ENCODE assay signal across 18 cellular contexts in genomic region chr9:122001491-122002201, GRCh38.
DNase-seq lines count a peak whose midpoint lies in the region; ATAC-seq, FAIRE-seq and TF ChIP-seq lines count a peak whose summit lies in the region.
"Had no signal": no experiment of that assay in that cellular context is flagged by ENCODE, and none has a peak within 500 bp of the region (broad histone marks: within the 10 kb centered on the region; RNA-seq: fewer than 3 reads in every experiment).

No MANE protein-coding gene starts in this region.

- no peak overlapping the region for H3T11ph ChIP-seq in H9 (ENCODE audit: low read length)

- no peaks in the 10 kb centered on the region for H3K79me2 ChIP-seq in H9 (ENCODE audit: insufficient read depth, low read length)
- H3K79me2 ChIP-seq in endothelial cell of umbilical vein (ENCODE audit: control insufficient read depth, insufficient read depth, low read length): no peaks in the 10 kb centered on the region
- no peaks in the 10 kb centered on the region for H3K79me2 ChIP-seq in HepG2 (ENCODE audit: insufficient read depth, low read length)

- H3K4me3 ChIP-seq in endothelial cell of umbilical vein (replicated peaks in 1 of 3; ENCODE audit: insufficient read depth in 1 of 3, low read depth in 1 of 3, low read length in 3 of 3) (no peak overlapping the region), HepG2 (replicated peaks in 1 of 3; ENCODE audit: insufficient read depth in 1 of 3, low read depth in 2 of 3, low read length in 3 of 3) (peak overlapping the region in 2 of 3 experiments; percentile 26 to 55; a peak in 2 of 6 replicates), Caco-2 (ENCODE audit: low read depth, low read length) (no peak overlapping the region)
- H3K4me3 ChIP-seq: prostate gland had no signal

- H3K27ac Mint-ChIP-seq in H9 (0 out of 7 replicates have a peak overlapping the region, but pooled peaks of 1 of the 3 experiments have one; percentile 79), progenitor cell of endocrine pancreas (no peak overlapping the region), Caco-2 (ENCODE audit: unreplicated experiment) (no peak overlapping the region)
- H3K27ac Mint-ChIP-seq in effector memory CD8-positive, alpha-beta T cell: no peak overlapping the region
- H3K27ac Mint-ChIP-seq: B cell; stimulated activated naive B cell treated with anti-CD40 and anti-IgM and Interleukin-4, amounts not matched to agents 10 μg/mL and 1 μg/mL and 100 μg/mL, for 72 hours; T-helper 2 cell treated with Interferon-gamma antibody and Interleukin-4, amounts not matched to agents 5 μg/mL and 100 μg/mL, for 36 hours had no signal

- dilution Hi-C loops in endothelial cell of umbilical vein (cut with MboI; ENCODE audit: extremely low pct_ligation_motif_present, low sequenced_read_pairs): no loop called here

- no peak overlapping the region for H2BK15ac ChIP-seq in H9 (ENCODE audit: low read depth, low read length)

- in situ Hi-C loops in HepG2 (cut with HindIII; ENCODE audit: extremely low pct_ligation_motif_present, low pct_unique_long_range_greater_than_20kb): no loop called here

- no peaks in the 10 kb centered on the region for H3K9me3 ChIP-seq in H9 (ENCODE audit: control insufficient read depth, low read depth, low read length)
- H3K9me3 ChIP-seq in endothelial cell of umbilical vein (replicated peaks; ENCODE audit: control insufficient read depth, insufficient read depth, low read length): no peaks in the 10 kb centered on the region
- no peaks in the 10 kb centered on the region for H3K9me3 ChIP-seq in HepG2 (ENCODE audit: low read length)
- no peaks in the 10 kb centered on the region for H3K9me3 ChIP-seq in Caco-2
- H3K9me3 ChIP-seq: prostate gland had no signal

- H3K27ac ChIP-seq in 22Rv1 (peak overlapping the region; percentile 26), H9 (ENCODE audit: insufficient read length, low read depth, low read length) (peak overlapping the region; percentile 17), endothelial cell of umbilical vein (ENCODE audit: insufficient read depth, low read depth, low read length) (no peak overlapping the region), HepG2 (ENCODE audit: extremely low read length, insufficient read depth, low read length) (peak overlapping the region; percentile 67)

- no peaks in the 10 kb centered on the region for H3K9me1 ChIP-seq in endothelial cell of umbilical vein (replicated peaks; ENCODE audit: control insufficient read depth, extremely low read depth, insufficient read depth, low read length)

- no peak overlapping the region for H3K4me2 ChIP-seq in H9 (ENCODE audit: insufficient read depth, insufficient read length, low read length)
- H3K4me2 ChIP-seq in endothelial cell of umbilical vein (ENCODE audit: insufficient read depth, low read length): no peak overlapping the region
- peak overlapping the region; percentile 72 for H3K4me2 ChIP-seq in HepG2 (ENCODE audit: low read depth, low read length)

- no CpG with 5 or more reads among the region's 9 CpGs for WGBS in H9 (ENCODE audit: extremely low coverage, insufficient read length, low lambda C conversion rate)
- 10% methylated on average over 8 of the region's 9 CpGs for WGBS in HepG2 (ENCODE audit: low lambda C conversion rate)

- H3K4me1 ChIP-seq in H9 (ENCODE audit: insufficient read depth, low read length) (peaks cover 8% of the 10 kb centered on the region), endothelial cell of umbilical vein (ENCODE audit: control insufficient read depth, extremely low read depth, insufficient read depth, low read length) (peaks cover 10% of the 10 kb centered on the region), HepG2 (ENCODE audit: insufficient read depth, low read length) (peaks cover 33% of the 10 kb centered on the region), Caco-2 (no peaks in the 10 kb centered on the region)
- H3K4me1 ChIP-seq: prostate gland had no signal

- no peak for TF ChIP-seq RAD21 in HepG2 (CRISPR knock-in tag; IDR thresholded peaks at IDR 0.05)

- no peak overlapping the region for H2BK5ac ChIP-seq in H9 (ENCODE audit: insufficient read length, low read length)

- H3K4me1 Mint-ChIP-seq in H9: peaks cover 11 to 18% of the 10 kb centered on the region in 2 experiments
- peaks cover 3% of the 10 kb centered on the region for H3K4me1 Mint-ChIP-seq in progenitor cell of endocrine pancreas (ENCODE audit: low read depth)
- H3K4me1 Mint-ChIP-seq in effector memory CD8-positive, alpha-beta T cell (ENCODE audit: low read depth in 2 of 2): peaks cover 2 to 5% of the 10 kb centered on the region in 2 donors
- no peaks in the 10 kb centered on the region for H3K4me1 Mint-ChIP-seq in Caco-2 (ENCODE audit: low read depth, unreplicated experiment)
- H3K4me1 Mint-ChIP-seq: B cell had no signal

- TF ChIP-seq CTCF in 22Rv1 (IDR thresholded peaks at IDR 0.05): no peak
- TF ChIP-seq CTCF in H9 (conservative IDR thresholded peaks at IDR 0.05): no peak
- TF ChIP-seq CTCF in endothelial cell of umbilical vein (IDR thresholded peaks at IDR 0.05; ENCODE audit: extremely low read depth in 1 of 2, insufficient read depth in 1 of 2, low read depth in 1 of 2, low read length in 2 of 2): no peak
- no peak for TF ChIP-seq CTCF in HepG2 (CRISPR knock-in tag; IDR thresholded peaks at IDR 0.05)
- no peak for TF ChIP-seq CTCF in progenitor cell of endocrine pancreas (IDR thresholded peaks at IDR 0.05; ENCODE audit: unreplicated experiment)
- no peak for TF ChIP-seq CTCF in Caco-2 (IDR thresholded peaks at IDR 0.05; ENCODE audit: insufficient read depth in 1 of 2, low read depth in 1 of 2, low read length in 1 of 2, severe bottlenecking in 1 of 2, unreplicated experiment in 1 of 2)

- H3K27me3 Mint-ChIP-seq in H9 (ENCODE audit: low read depth) (peaks cover 79% of the 10 kb centered on the region), progenitor cell of endocrine pancreas (no peaks in the 10 kb centered on the region), Caco-2 (ENCODE audit: insufficient read depth, unreplicated experiment) (no peaks in the 10 kb centered on the region)
- H3K27me3 Mint-ChIP-seq in effector memory CD8-positive, alpha-beta T cell: no peaks in the 10 kb centered on the region
- H3K27me3 Mint-ChIP-seq: B cell; stimulated activated naive B cell treated with anti-CD40 and anti-IgM and Interleukin-4, amounts not matched to agents 10 μg/mL and 1 μg/mL and 100 μg/mL, for 72 hours had no signal

- no peak for DNase-seq in H9
- DNase-seq in endothelial cell of umbilical vein (ENCODE audit: low read depth, low spot score): no peak
- DNase-seq in HepG2 (ENCODE audit: low spot score): no peak
- DNase-seq in progenitor cell of endocrine pancreas (ENCODE audit: low spot score, unreplicated experiment): no peak
- no peak for DNase-seq in effector memory CD8-positive, alpha-beta T cell
- DNase-seq in Caco-2: no peak
- DNase-seq: activated CD4-positive, alpha-beta T cell treated with anti-CD3 and anti-CD28 coated beads, Interleukin-2, amount 50 U/mL, for 4 hours; activated gamma-delta T cell treated with Interleukin-2 at 50 U/mL for 16 hours; erythroblast; MV-4-11; NCI-H526; stimulated activated CD4-positive, alpha-beta T cell treated with anti-CD3 and anti-CD28 coated beads, Interleukin-4, amount 100 ng/mL, for 4 hours; stimulated activated naive B cell treated with anti-CD40 and anti-IgM and Interleukin-4, amounts not matched to agents 10 μg/mL and 1 μg/mL and 100 μg/mL, for 72 hours had no signal

- H3K18ac ChIP-seq in H9 (ENCODE audit: insufficient read length, low read depth, low read length): no peak overlapping the region

- no peak overlapping the region for H3K23ac ChIP-seq in H9 (ENCODE audit: insufficient read length, low read depth, low read length)

- POLR2A ChIA-PET in endothelial cell of umbilical vein (lab: Charles Lee) (no interaction called here), HepG2 (lab: Yijun Ruan, JAX) (interaction anchor here (0.7 kb wide), 1 partner anchor 26 kb away, joined by 3 read pairs; no protein-coding TSS in a partner anchor), Caco-2 (lab: Charles Lee) (no interaction called here)

- H3K9me3 Mint-ChIP-seq in H9: no peaks in the 10 kb centered on the region
- no peaks in the 10 kb centered on the region for H3K9me3 Mint-ChIP-seq in progenitor cell of endocrine pancreas (ENCODE audit: low read depth)
- no peaks in the 10 kb centered on the region for H3K9me3 Mint-ChIP-seq in effector memory CD8-positive, alpha-beta T cell
- no peaks in the 10 kb centered on the region for H3K9me3 Mint-ChIP-seq in Caco-2 (ENCODE audit: unreplicated experiment)
- H3K9me3 Mint-ChIP-seq: stimulated activated naive B cell treated with anti-CD40 and anti-IgM and Interleukin-4, amounts not matched to agents 10 μg/mL and 1 μg/mL and 100 μg/mL, for 72 hours; T-helper 2 cell treated with Interferon-gamma antibody and Interleukin-4, amounts not matched to agents 5 μg/mL and 100 μg/mL, for 36 hours had no signal

- FAIRE-seq in endothelial cell of umbilical vein (lab: Jason Lieb, UNC): peak; percentile 4
- no peak for FAIRE-seq in HepG2 (lab: Jason Lieb, UNC)

- H2AFZ ChIP-seq in H9 (ENCODE audit: low read length): no peak overlapping the region
- no peak overlapping the region for H2AFZ ChIP-seq in endothelial cell of umbilical vein (ENCODE audit: low read depth, low read length)
- peak overlapping the region; percentile 11 for H2AFZ ChIP-seq in HepG2 (ENCODE audit: low read length)

- ATAC-seq in HepG2 (peak; percentile 72), HG03565 (IDR thresholded peaks at IDR 0.05; ENCODE audit: unreplicated experiment) (no peak)
- ATAC-seq in effector memory CD8-positive, alpha-beta T cell (replicated peaks): no peak
- ATAC-seq: stimulated activated naive B cell treated with anti-CD40 and anti-IgM and Interleukin-4, amounts not matched to agents 10 μg/mL and 1 μg/mL and 100 μg/mL, for 72 hours had no signal

- no peak overlapping the region for H2BK20ac ChIP-seq in H9 (ENCODE audit: low read depth, low read length, poor library complexity, severe bottlenecking)

- H3K27me3 ChIP-seq in H9 (ENCODE audit: insufficient read depth, low read length) (no peaks in the 10 kb centered on the region), endothelial cell of umbilical vein (ENCODE audit: control insufficient read depth in 2 of 2, insufficient read depth in 2 of 2, low read length in 2 of 2) (no peaks in the 10 kb centered on the region), HepG2 (ENCODE audit: control insufficient read depth in 1 of 2, insufficient read depth in 2 of 2, low read length in 2 of 2) (no peaks in the 10 kb centered on the region), Caco-2 (replicated peaks; ENCODE audit: control insufficient read depth, insufficient read depth, low read length) (no peaks in the 10 kb centered on the region)

- no peak overlapping the region for H2BK12ac ChIP-seq in H9 (ENCODE audit: insufficient read length, low read depth, low read length)

- no peak overlapping the region for H2BK120ac ChIP-seq in H9 (ENCODE audit: low read depth, low read length, poor library complexity, severe bottlenecking)

- BruUV-seq in endothelial cell of umbilical vein (replicated peaks; lab: Mats Ljungman, UMichigan): no TSS peak
- BruUV-seq in HepG2 (replicated peaks; lab: Mats Ljungman, UMichigan): no TSS peak
- BruUV-seq in Caco-2 (replicated peaks; lab: Mats Ljungman, UMichigan): no TSS peak

- intact Hi-C loops in endothelial cell of umbilical vein (cut with micrococcal nuclease) (no loop called here), HepG2 (cut with micrococcal nuclease; ENCODE audit: unreplicated experiment) (no loop called here), Caco-2 (cut with micrococcal nuclease; ENCODE audit: unreplicated experiment) (no loop called here)

- no peak for TF ChIP-seq EP300 in HepG2 (IDR thresholded peaks at IDR 0.05; ENCODE audit: low read depth in 2 of 2, low read length in 2 of 2)
- no peak for TF ChIP-seq EP300 in HepG2 (CRISPR knock-in tag; IDR thresholded peaks at IDR 0.05; ENCODE audit: borderline replicate concordance)

- CTCF ChIA-PET in endothelial cell of umbilical vein (lab: Charles Lee) (interaction anchor here (1.0 kb wide), 1 partner anchor 315 kb away, joined by 3 read pairs; no protein-coding TSS in a partner anchor), HepG2 (lab: Yijun Ruan, JAX; ENCODE audit: low intra/inter-chr PET ratio, low total read pairs) (no interaction called here), Caco-2 (lab: Charles Lee) (no interaction called here)

- no peak overlapping the region for H3K4ac ChIP-seq in H9 (ENCODE audit: low read depth, low read length)

- no peak overlapping the region for H3K56ac ChIP-seq in H9 (ENCODE audit: insufficient read length, low read depth, low read length)

- H4K8ac ChIP-seq in H9 (replicated peaks; ENCODE audit: insufficient read length, low read depth, low read length): no peak overlapping the region

- no peak for TF ChIP-seq POLR2A in endothelial cell of umbilical vein (IDR thresholded peaks at IDR 0.05; ENCODE audit: low read depth, low read length)
- no peak for TF ChIP-seq POLR2A in HepG2 (IDR thresholded peaks at IDR 0.05; ENCODE audit: insufficient read depth in 1 of 2, low read depth in 2 of 2, low read length in 2 of 2)

- H4K5ac ChIP-seq in H9 (ENCODE audit: insufficient read length, low read depth, low read length): no peak overlapping the region

- no peaks in the 10 kb centered on the region for H3K79me1 ChIP-seq in H9 (ENCODE audit: insufficient read depth, low read depth, low read length, poor library complexity, severe bottlenecking)

- H3K23me2 ChIP-seq in H9 (ENCODE audit: insufficient read length, low read depth, low read length, poor library complexity, severe bottlenecking): no peaks in the 10 kb centered on the region

- H4K20me1 ChIP-seq in H9 (ENCODE audit: control insufficient read depth, insufficient read depth, insufficient read length) (no peaks in the 10 kb centered on the region), endothelial cell of umbilical vein (replicated peaks; ENCODE audit: control insufficient read depth, extremely low read depth, insufficient read depth, low read length) (no peaks in the 10 kb centered on the region), HepG2 (ENCODE audit: insufficient read depth, low read length) (no peaks in the 10 kb centered on the region)

- H4K91ac ChIP-seq in H9 (ENCODE audit: insufficient read length, low read depth, low read length): no peak overlapping the region

- no peaks in the 10 kb centered on the region for H3K36me3 Mint-ChIP-seq in H9 (ENCODE audit: insufficient read depth in 1 of 3, low read depth in 3 of 3)
- no peaks in the 10 kb centered on the region for H3K36me3 Mint-ChIP-seq in progenitor cell of endocrine pancreas (ENCODE audit: insufficient read depth)
- H3K36me3 Mint-ChIP-seq in effector memory CD8-positive, alpha-beta T cell (ENCODE audit: insufficient read depth): no peaks in the 10 kb centered on the region
- no peaks in the 10 kb centered on the region for H3K36me3 Mint-ChIP-seq in Caco-2 (ENCODE audit: insufficient read depth, unreplicated experiment)

- H3K36me3 ChIP-seq in endothelial cell of umbilical vein (ENCODE audit: control insufficient read depth in 2 of 2, extremely low read depth in 1 of 2, insufficient read depth in 2 of 2, low read length in 2 of 2) (no peaks in the 10 kb centered on the region), HepG2 (replicated peaks in 1 of 2; ENCODE audit: control insufficient read depth in 1 of 2, insufficient read depth in 2 of 2, low read length in 2 of 2) (no peaks in the 10 kb centered on the region), Caco-2 (ENCODE audit: control insufficient read depth, insufficient read depth, low read length) (no peaks in the 10 kb centered on the region)
- H3K36me3 ChIP-seq: prostate gland had no signal

- H2AK5ac ChIP-seq in H9 (ENCODE audit: insufficient read length, low read length): no peak overlapping the region

- peak overlapping the region in 1 of 2 experiments; percentile 8; a peak in 1 of 5 replicates for H3K4me3 Mint-ChIP-seq in H9
- H3K4me3 Mint-ChIP-seq in progenitor cell of endocrine pancreas (ENCODE audit: low read depth): no peak overlapping the region
- no peak overlapping the region for H3K4me3 Mint-ChIP-seq in effector memory CD8-positive, alpha-beta T cell
- no peak overlapping the region for H3K4me3 Mint-ChIP-seq in Caco-2 (ENCODE audit: unreplicated experiment)
- H3K4me3 Mint-ChIP-seq: B cell; stimulated activated naive B cell treated with anti-CD40 and anti-IgM and Interleukin-4, amounts not matched to agents 10 μg/mL and 1 μg/mL and 100 μg/mL, for 72 hours; T-helper 2 cell treated with Interferon-gamma antibody and Interleukin-4, amounts not matched to agents 5 μg/mL and 100 μg/mL, for 36 hours had no signal

- H3K9ac ChIP-seq in H9 (ENCODE audit: extremely low read depth, insufficient read length, low read length) (no peak overlapping the region), endothelial cell of umbilical vein (replicated peaks; ENCODE audit: extremely low read depth, insufficient read depth, low read length) (no peak overlapping the region), HepG2 (ENCODE audit: insufficient read depth, low read depth, low read length) (peak overlapping the region; percentile 44; the same call in 1 of the 2 replicates)

- H3K14ac ChIP-seq in H9 (ENCODE audit: insufficient read depth, low read length): no peak overlapping the region

Comparison
In these comparisons a context has a peak if more than half of its experiments do, and no peak if none do; other contexts are left out.
1. H3K4me3 ChIP-seq: peak in HepG2 (2 of 3); none in endothelial cell of umbilical vein (0 of 3) and Caco-2 (single experiment).